ENCODE assay signal across 8 cellular contexts in genomic region chr13:72781461-72782439, GRCh38. TPM values are rescaled to one million over a fixed set of nuclear protein-coding genes. Genes with fewer than 3 reads are reported as not detected.
DNase-seq lines count a peak whose midpoint lies in the region; TF ChIP-seq lines count a peak whose summit lies in the region.

Gene DIS3 (minus strand): TSS chr13:72781900. CDS start chr13:72781832, 68 bp downstream.
Gene PIBF1 (plus strand): TSS chr13:72782133. CDS start chr13:72783470, 1,337 bp downstream.

- TF ChIP-seq CTCF in HFFc6 (IDR thresholded peaks at IDR 0.05) (peak; percentile 51), NB4 (IDR thresholded peaks at IDR 0.05; ENCODE audit: low read depth, low read length) (no peak)

- CTCF ChIA-PET in activated naive CD4-positive, alpha-beta T cell treated with anti-CD3 and anti-CD28 coated beads, Interleukin-2, amount 10 ng/mL, durations not matched to agents 7 days and 5 days (lab: Charles Lee), result interaction anchor here (0.7 to 1.2 kb wide), 2 partner anchors 11 to 38 kb away, joined by 3 read pairs; no protein-coding TSS in a partner anchor

- peak within 1 kb of the TSS; percentile 93 for H3K9ac ChIP-seq in SK-N-MC (ENCODE audit: insufficient read length)

- H3K4me1 Mint-ChIP-seq in HFFc6 (ENCODE audit: low read depth), result peaks cover 52% of the 10 kb centered on the region
- H3K4me1 Mint-ChIP-seq in activated naive CD4-positive, alpha-beta T cell treated with anti-CD3 and anti-CD28 coated beads, Interleukin-2, amount 10 ng/mL, durations not matched to agents 7 days and 5 days, result peaks cover 63% of the 10 kb centered on the region

- peaks cover 43% of the 10 kb centered on the region for H3K36me3 ChIP-seq in SK-N-MC (ENCODE audit: insufficient read depth, low read length)

- H3K27ac ChIP-seq in SK-N-MC, result peak within 1 kb of the TSS; percentile 60; the same call in 1 of the 2 replicates

- DNase-seq in HFFc6 (peak; percentile 99), NB4 (ENCODE audit: low read depth) (peak; percentile 99), SK-N-MC (ENCODE audit: low read depth, low spot score) (peak; percentile 87), germinal center (ENCODE audit: low spot score) (peak; percentile 95), non-pigmented ciliary epithelial cell (ENCODE audit: low read depth) (peak; percentile 90), superior temporal gyrus (ENCODE audit: extremely low spot score) (peak; percentile 98)
- DNase-seq in activated naive CD4-positive, alpha-beta T cell treated with anti-CD3 and anti-CD28 coated beads, Interleukin-2, amount 10 ng/mL, durations not matched to agents 7 days and 5 days, result peak; percentile 98

- H3K4me3 Mint-ChIP-seq in HFFc6, result peak within 1 kb of the TSS; percentile 98
- H3K4me3 Mint-ChIP-seq in activated naive CD4-positive, alpha-beta T cell treated with anti-CD3 and anti-CD28 coated beads, Interleukin-2, amount 10 ng/mL, durations not matched to agents 7 days and 5 days, result peak within 1 kb of the TSS; percentile 95

- H3K9me3 Mint-ChIP-seq in HFFc6, result no peaks in the 10 kb centered on the region
- no peaks in the 10 kb centered on the region for H3K9me3 Mint-ChIP-seq in activated naive CD4-positive, alpha-beta T cell treated with anti-CD3 and anti-CD28 coated beads, Interleukin-2, amount 10 ng/mL, durations not matched to agents 7 days and 5 days

- peaks cover 53% of the 10 kb centered on the region for H3K36me3 Mint-ChIP-seq in HFFc6 (ENCODE audit: low read depth)
- peaks cover 41% of the 10 kb centered on the region for H3K36me3 Mint-ChIP-seq in activated naive CD4-positive, alpha-beta T cell treated with anti-CD3 and anti-CD28 coated beads, Interleukin-2, amount 10 ng/mL, durations not matched to agents 7 days and 5 days

- H3K27me3 Mint-ChIP-seq in HFFc6 (ENCODE audit: insufficient read depth), result no peaks in the 10 kb centered on the region; the same call in 1 of the 2 replicates
- no peaks in the 10 kb centered on the region for H3K27me3 Mint-ChIP-seq in activated naive CD4-positive, alpha-beta T cell treated with anti-CD3 and anti-CD28 coated beads, Interleukin-2, amount 10 ng/mL, durations not matched to agents 7 days and 5 days

- TF ChIP-seq POLR2A in NB4 (IDR thresholded peaks at IDR 0.05; ENCODE audit: extremely low read depth, insufficient read length), result peak; percentile 91

- peak within 1 kb of the TSS; percentile 97 for H3K4me3 ChIP-seq in GM08714 (ENCODE audit: low read length)
- peak within 1 kb of the TSS; percentile 96 for H3K4me3 ChIP-seq in NB4 (ENCODE audit: low read depth, low read length)
- peak within 1 kb of the TSS; percentile 100 for H3K4me3 ChIP-seq in SK-N-MC

- H3K9me3 ChIP-seq in SK-N-MC (ENCODE audit: low read depth, low read length), result no peaks in the 10 kb centered on the region

- peak within 1 kb of the TSS; percentile 97 for H3K27ac Mint-ChIP-seq in HFFc6
- peak within 1 kb of the TSS; percentile 97 for H3K27ac Mint-ChIP-seq in activated naive CD4-positive, alpha-beta T cell treated with anti-CD3 and anti-CD28 coated beads, Interleukin-2, amount 10 ng/mL, durations not matched to agents 7 days and 5 days

RNA-seq across cellular contexts. Expression of gene DIS3, which starts in this region (rescaled TPM):
- 10 to 100 TPM; 30.6 to 35.6 (median 31.9) TPM for total RNA-seq in HFFc6 (2021; fragmentation: NEBNext Ultra II Directional; extraction: Animal tissue kit (Norgen Biotek cat#: 25700))

RNA-seq across cellular contexts. Expression of gene PIBF1, which starts in this region (rescaled TPM):
- total RNA-seq in HFFc6 (2021; fragmentation: NEBNext Ultra II Directional; extraction: Animal tissue kit (Norgen Biotek cat#: 25700)), result 10 to 100 TPM; 11.9 to 18.3 (median 14.5) TPM

Comparison
In these comparisons a context has a peak if more than half of its experiments do, and no peak if none do; other contexts are left out.
1. Peak in every context shown above with its lines: DNase-seq, H3K4me3 ChIP-seq and H3K27ac ChIP-seq.